ENCODE assay signal across 27 cellular contexts in genomic region chr1:31263408-31263807, GRCh38. TPM values are rescaled to one million over a fixed set of nuclear protein-coding genes. Genes with fewer than 3 reads are reported as not detected.
A peak's percentile ranks its signal among the peaks of the same experiment; 100 is the strongest.
DNase-seq lines count a peak whose midpoint lies in the region; ATAC-seq and TF ChIP-seq lines count a peak whose summit lies in the region.
"Had no signal": no experiment of that assay in that cellular context is flagged by ENCODE, and none has a peak within 500 bp of the region (broad histone marks: within the 10 kb centered on the region; RNA-seq: fewer than 3 reads in every experiment).

No MANE protein-coding gene starts in this region.

- POLR2A ChIA-PET in activated CD4-positive, alpha-beta T cell treated with anti-CD3 and anti-CD28 coated beads, Interleukin-2, amount 10 ng/mL, durations not matched to agents 7 days and 5 days (lab: Charles Lee), result interaction anchor here (0.6 kb wide), 1 partner anchor 15 kb away, joined by 3 read pairs; no protein-coding TSS in a partner anchor

- DNase-seq in activated CD4-positive, alpha-beta T cell treated with anti-CD3 and anti-CD28 coated beads, Interleukin-2, amount 10 ng/mL, durations not matched to agents 7 days and 5 days, result no peak
- DNase-seq in activated CD4-positive, alpha-beta T cell treated with anti-CD3 and anti-CD28 coated beads, Interleukin-2, amount 50 U/mL, for 1 hour, result no peak
- DNase-seq in effector memory CD8-positive, alpha-beta T cell, result no peak
- DNase-seq in progenitor cell of endocrine pancreas (ENCODE audit: low spot score, unreplicated experiment) (no peak), esophagus squamous epithelium (lab: John Stamatoyannopoulos, UW) (no peak), activated T-cell treated with anti-CD3 and anti-CD28 coated beads for 4 hours (no peak), uterus (no peak)
- DNase-seq: ACHN; BE2C; CD4-positive, CD25-positive, alpha-beta regulatory T cell; DMS153; DND-41; H7; IMR-90; KG1; MM.1S; NCI-H2029; NCI-H446; NCI-H526; NCI-H82; NK-92 treated with Interleukin-12 subunit alpha and Interleukin-12 subunit beta, amount 100 ng/mL, for 24 hours; PC-9; Right ventricle myocardium superior; RPMI8226 had no signal

- no peaks in the 10 kb centered on the region for H3K27me3 Mint-ChIP-seq in activated CD4-positive, alpha-beta T cell treated with anti-CD3 and anti-CD28 coated beads, Interleukin-2, amount 10 ng/mL, durations not matched to agents 7 days and 5 days
- H3K27me3 Mint-ChIP-seq in effector memory CD8-positive, alpha-beta T cell, result no peaks in the 10 kb centered on the region
- no peaks in the 10 kb centered on the region for H3K27me3 Mint-ChIP-seq in progenitor cell of endocrine pancreas
- H3K27me3 Mint-ChIP-seq: CD4-positive, CD25-positive, alpha-beta regulatory T cell had no signal

- H3K4me1 ChIP-seq in esophagus squamous epithelium, result peaks cover 0 to 8% (median 0%) of the 10 kb centered on the region in 3 donors
- H3K4me1 ChIP-seq in uterus, result no peaks in the 10 kb centered on the region
- H3K4me1 ChIP-seq: BE2C, SJSA1 had no signal

- ATAC-seq in effector memory CD8-positive, alpha-beta T cell (replicated peaks), result no peak
- ATAC-seq in HG03196 (IDR thresholded peaks at IDR 0.05; ENCODE audit: unreplicated experiment), result no peak

- H3K4me3 ChIP-seq in esophagus squamous epithelium, result no peak overlapping the region
- no peak overlapping the region for H3K4me3 ChIP-seq in uterus
- H3K4me3 ChIP-seq: PC-9, SJSA1 had no signal

- peak overlapping the region; percentile 50 for H3K27ac Mint-ChIP-seq in activated CD4-positive, alpha-beta T cell treated with anti-CD3 and anti-CD28 coated beads, Interleukin-2, amount 10 ng/mL, durations not matched to agents 7 days and 5 days
- H3K27ac Mint-ChIP-seq in effector memory CD8-positive, alpha-beta T cell, result peak overlapping the region; percentile 12 to 41
- peak overlapping the region; percentile 7 for H3K27ac Mint-ChIP-seq in progenitor cell of endocrine pancreas
- H3K27ac Mint-ChIP-seq: CD4-positive, CD25-positive, alpha-beta regulatory T cell had no signal

- no peaks in the 10 kb centered on the region for H3K9me3 Mint-ChIP-seq in activated CD4-positive, alpha-beta T cell treated with anti-CD3 and anti-CD28 coated beads, Interleukin-2, amount 10 ng/mL, durations not matched to agents 7 days and 5 days
- no peaks in the 10 kb centered on the region for H3K9me3 Mint-ChIP-seq in effector memory CD8-positive, alpha-beta T cell
- no peaks in the 10 kb centered on the region for H3K9me3 Mint-ChIP-seq in progenitor cell of endocrine pancreas (ENCODE audit: low read depth)

- intact Hi-C loops in esophagus squamous epithelium (cut with DNase I) (no loop called here), uterus (cut with DNase I; ENCODE audit: low total_unique reads) (no loop called here)

- CTCF ChIA-PET in activated CD4-positive, alpha-beta T cell treated with anti-CD3 and anti-CD28 coated beads, Interleukin-2, amount 10 ng/mL, durations not matched to agents 7 days and 5 days (lab: Charles Lee), result interaction anchor here (0.6 to 0.8 kb wide), 4 partner anchors 20 to 343 kb away, joined by 3 to 4 read pairs (median 3); no protein-coding TSS in a partner anchor

- 93 to 100% methylated on average over 3 of the region's 3 CpGs for WGBS in esophagus squamous epithelium, 2 donors

- TF ChIP-seq CTCF in progenitor cell of endocrine pancreas (IDR thresholded peaks at IDR 0.05; ENCODE audit: unreplicated experiment) (no peak), esophagus squamous epithelium (IDR thresholded peaks at IDR 0.05) (no peak), uterus (IDR thresholded peaks at IDR 0.05) (no peak)

- H3K4me1 Mint-ChIP-seq in activated CD4-positive, alpha-beta T cell treated with anti-CD3 and anti-CD28 coated beads, Interleukin-2, amount 10 ng/mL, durations not matched to agents 7 days and 5 days, result no peaks in the 10 kb centered on the region
- H3K4me1 Mint-ChIP-seq in effector memory CD8-positive, alpha-beta T cell (ENCODE audit: low read depth in 2 of 2), result no peaks in the 10 kb centered on the region
- no peaks in the 10 kb centered on the region for H3K4me1 Mint-ChIP-seq in progenitor cell of endocrine pancreas (ENCODE audit: low read depth)
- H3K4me1 Mint-ChIP-seq: CD4-positive, CD25-positive, alpha-beta regulatory T cell had no signal

- no peaks in the 10 kb centered on the region for H3K27me3 ChIP-seq in esophagus squamous epithelium
- no peaks in the 10 kb centered on the region for H3K27me3 ChIP-seq in uterus
- H3K27me3 ChIP-seq: BE2C, SJSA1 had no signal

- TF ChIP-seq POLR2A in esophagus squamous epithelium (IDR thresholded peaks at IDR 0.05), result no peak
- no peak for TF ChIP-seq POLR2A in uterus (IDR thresholded peaks at IDR 0.05)

- no peak overlapping the region for H3K27ac ChIP-seq in esophagus squamous epithelium
- H3K27ac ChIP-seq in uterus, result no peak overlapping the region
- H3K27ac ChIP-seq: 22Rv1, PC-9, SJSA1 had no signal

- H3K4me3 Mint-ChIP-seq in activated CD4-positive, alpha-beta T cell treated with anti-CD3 and anti-CD28 coated beads, Interleukin-2, amount 10 ng/mL, durations not matched to agents 7 days and 5 days, result no peak overlapping the region
- H3K4me3 Mint-ChIP-seq in effector memory CD8-positive, alpha-beta T cell, result no peak overlapping the region
- H3K4me3 Mint-ChIP-seq in progenitor cell of endocrine pancreas (ENCODE audit: low read depth), result no peak overlapping the region
- H3K4me3 Mint-ChIP-seq: CD4-positive, CD25-positive, alpha-beta regulatory T cell had no signal

- H3K36me3 ChIP-seq in esophagus squamous epithelium (peaks cover 9 to 99% (median 38%) of the 10 kb centered on the region in 3 donors), uterus (no peaks in the 10 kb centered on the region)

- peaks cover 66% of the 10 kb centered on the region for H3K36me3 Mint-ChIP-seq in activated CD4-positive, alpha-beta T cell treated with anti-CD3 and anti-CD28 coated beads, Interleukin-2, amount 10 ng/mL, durations not matched to agents 7 days and 5 days (ENCODE audit: low read depth)
- H3K36me3 Mint-ChIP-seq in effector memory CD8-positive, alpha-beta T cell (ENCODE audit: insufficient read depth), result peaks cover 92% of the 10 kb centered on the region
- H3K36me3 Mint-ChIP-seq in progenitor cell of endocrine pancreas (ENCODE audit: insufficient read depth), result peaks cover 19% of the 10 kb centered on the region

- H3K9me3 ChIP-seq in esophagus squamous epithelium, result no peaks in the 10 kb centered on the region
- H3K9me3 ChIP-seq in uterus, result no peaks in the 10 kb centered on the region
- H3K9me3 ChIP-seq: BE2C, SJSA1 had no signal

RNA-seq across cellular contexts. Expression of gene NKAIN1, which starts 23.7 kb away (rescaled TPM):
- total RNA-seq in activated CD4-positive, alpha-beta T cell treated with anti-CD3 and anti-CD28 coated beads, Interleukin-2, amount 10 ng/mL, durations not matched to agents 7 days and 5 days, result under 1 TPM; 0.27 to 0.42 TPM
- total RNA-seq in progenitor cell of endocrine pancreas (15.5 and 16.1 TPM in 2 replicates), esophagus squamous epithelium (under 1 TPM in 3 of 4 donors, not detected in 1; 0.09 to 0.30 (median 0.12) TPM), uterus (under 1 TPM in 1 of 4 donors, not detected in 3; 0.55 TPM)
- total RNA-seq: CD4-positive, CD25-positive, alpha-beta regulatory T cell; Right ventricle myocardium superior had no signal

RNA-seq across cellular contexts. Expression of gene SNRNP40, which starts 33.2 kb away (rescaled TPM):
- 100 to 1,000 TPM in 1 of 2 experiments, 10 to 100 TPM in 1; 90.3 to 106 TPM for total RNA-seq in activated CD4-positive, alpha-beta T cell treated with anti-CD3 and anti-CD28 coated beads, Interleukin-2, amount 10 ng/mL, durations not matched to agents 7 days and 5 days
- total RNA-seq in progenitor cell of endocrine pancreas (72.0 and 75.2 TPM in 2 replicates), esophagus squamous epithelium (10 to 100 TPM; 24.3 to 54.7 (median 51.3) TPM), uterus (10 to 100 TPM; 35.1 to 99.5 (median 58.5) TPM)

RNA-seq across cellular contexts. Expression of gene ZCCHC17, which starts 33.4 kb away (rescaled TPM):
- total RNA-seq in activated CD4-positive, alpha-beta T cell treated with anti-CD3 and anti-CD28 coated beads, Interleukin-2, amount 10 ng/mL, durations not matched to agents 7 days and 5 days, result 10 to 100 TPM; 23.0 to 23.1 TPM
- total RNA-seq in progenitor cell of endocrine pancreas, result 31.3 and 34.0 TPM in 2 replicates
- 10 to 100 TPM; 11.5 to 22.5 (median 18.6) TPM for total RNA-seq in esophagus squamous epithelium
- total RNA-seq in uterus, result 10 to 100 TPM; 23.3 to 36.8 (median 25.0) TPM

Comparison
In these comparisons a context has a peak if more than half of its experiments do, and no peak if none do; other contexts are left out.
1. RNA of gene NKAIN1, which starts 23.7 kb away (total RNA-seq): 15.5 to 16.1 TPM in progenitor cell of endocrine pancreas; 0.27 to 0.42 TPM in activated CD4-positive, alpha-beta T cell treated with anti-CD3 and anti-CD28 coated beads, Interleukin-2, amount 10 ng/mL, durations not matched to agents 7 days and 5 days, 0.55 TPM in uterus and 0.09 to 0.30 TPM in esophagus squamous epithelium; every median in the first group is over 10 times any median in the second.
2. Peak in every context shown above with its lines, with median percentiles within 50 percentile points of each other: H3K27ac Mint-ChIP-seq.